1 cellular context compared by ENCODE assay signal in the genomic region with DNA sequence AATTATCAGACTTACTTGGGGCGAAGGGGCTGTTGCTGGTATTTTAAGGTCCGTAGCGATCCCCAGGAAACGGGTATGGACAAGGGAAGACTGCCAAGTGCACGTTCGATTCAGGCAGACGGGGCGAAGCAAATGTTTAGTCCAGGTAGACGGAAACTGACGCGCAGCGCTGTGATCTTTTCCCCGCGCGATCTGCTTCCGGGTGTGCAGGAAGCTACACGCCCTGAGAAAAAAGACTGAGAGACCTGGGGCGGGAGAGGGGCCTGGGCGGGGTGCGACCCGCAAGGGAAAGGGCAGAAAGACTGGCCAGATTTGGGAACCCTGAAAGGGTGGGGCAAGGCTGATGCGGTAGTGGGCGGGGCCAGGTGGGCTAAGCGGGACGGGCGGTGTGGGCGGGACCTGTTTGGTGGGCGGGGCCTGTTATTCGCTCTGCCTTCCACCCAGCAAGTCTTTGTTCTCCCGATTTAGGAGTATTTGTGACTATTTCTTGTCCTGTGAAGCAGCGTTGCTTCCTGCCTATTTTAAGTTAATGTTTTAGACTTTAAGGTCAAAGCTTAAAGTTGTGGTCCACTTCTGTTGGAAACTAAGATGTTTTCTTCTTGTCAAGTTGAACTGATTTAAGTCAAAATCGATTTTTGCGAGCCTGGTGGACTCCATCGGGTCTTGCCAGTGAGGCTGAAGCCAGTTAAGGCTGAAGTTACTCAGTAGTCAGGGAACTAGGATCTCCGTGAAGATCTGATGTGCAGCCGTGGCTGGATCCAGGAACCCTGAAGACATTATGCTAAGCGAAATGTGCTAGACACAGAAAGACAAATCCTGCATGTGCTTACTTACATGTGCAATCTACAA.
TF ChIP-seq lines count a peak whose summit lies in the region.

Gene ZNF836, minus strand, starts transcription at position 301 of the 849 bp plus-strand sequence. CDS start 3,549 bp downstream, outside the sequence.

TF ChIP-seq in IMR-90, 13 proteins besides CTCF, POLR2A, EP300 and RAD21:
- TF ChIP-seq RFX5 (IDR thresholded peaks at IDR 0.05; ENCODE audit: low read depth, low read length) (no peak), MXI1 (IDR thresholded peaks at IDR 0.05; ENCODE audit: borderline replicate concordance, low read depth, low read length) (0 out of 2 replicates have a peak, but pooled peaks have one; percentile 29), CHD1 (IDR thresholded peaks at IDR 0.05; ENCODE audit: low read depth, low read length) (no peak)
